ENCODE assay signal across 8 cellular contexts in genomic region chr9:39791356-39791755, GRCh38.
DNase-seq lines count a peak whose midpoint lies in the region; ATAC-seq and TF ChIP-seq lines count a peak whose summit lies in the region.
"Not testable (repeated sequence)": the region's sequence is repeated elsewhere in the genome, so short reads cannot be mapped to it uniquely, and the experiment has no call there.

No MANE protein-coding gene starts in this region.

- H3K27ac Mint-ChIP-seq in CD8-positive, alpha-beta memory T cell; activated T-helper 2 cell treated with anti-CD3 and anti-CD28 coated beads, Interferon-gamma antibody, Interleukin-2, Interleukin-4, amounts not matched to agents 10 μg/mL and 5 μg/mL and 100 μg/mL, durations not matched to agents 14 hours and 24 hours and 36 hours; stimulated activated effector memory CD8-positive, alpha-beta T cell treated with anti-CD3 and anti-CD28 coated beads, Interleukin-12 subunit alpha, Interleukin-12 subunit beta, amount 100 ng/mL, for 72 hours: not testable (repeated sequence)

- not testable (repeated sequence) for H3K79me2 ChIP-seq in fibroblast of lung (ENCODE audit: control insufficient read depth, insufficient read depth, low read length)

- H3K4me3 Mint-ChIP-seq in CD8-positive, alpha-beta memory T cell; activated T-helper 2 cell treated with anti-CD3 and anti-CD28 coated beads, Interferon-gamma antibody, Interleukin-2, Interleukin-4, amounts not matched to agents 10 μg/mL and 5 μg/mL and 100 μg/mL, durations not matched to agents 14 hours and 24 hours and 36 hours (ENCODE audit: low read depth); stimulated activated effector memory CD8-positive, alpha-beta T cell treated with anti-CD3 and anti-CD28 coated beads, Interleukin-12 subunit alpha, Interleukin-12 subunit beta, amount 100 ng/mL, for 72 hours: not testable (repeated sequence)

- peak in 3 of 5 donors; percentile 40 to 55 (median 45) for DNase-seq in CD8-positive, alpha-beta memory T cell
- peak; percentile 15 for DNase-seq in activated T-helper 2 cell treated with anti-CD3 and anti-CD28 coated beads, Interferon-gamma antibody, Interleukin-2, Interleukin-4, amounts not matched to agents 10 μg/mL and 5 μg/mL and 100 μg/mL, durations not matched to agents 14 hours and 24 hours and 36 hours (ENCODE audit: low spot score)
- DNase-seq in fibroblast of lung (ENCODE audit: low read depth in 2 of 2), result not testable (repeated sequence)
- peak; percentile 21 to 65 (median 27) for DNase-seq in mucosa of descending colon
- DNase-seq in stimulated activated effector memory CD8-positive, alpha-beta T cell treated with anti-CD3 and anti-CD28 coated beads, Interleukin-12 subunit alpha, Interleukin-12 subunit beta, amount 100 ng/mL, for 72 hours (ENCODE audit: low spot score in 2 of 2), result peak; percentile 37 to 78

- H3K4me2 ChIP-seq in fibroblast of lung (ENCODE audit: extremely low read depth, insufficient read depth, low read length), result peak overlapping the region; percentile 66

- H3K27me3 ChIP-seq in CD8-positive, alpha-beta memory T cell (ENCODE audit: insufficient read depth, low read length, poor library complexity, severe bottlenecking); HUES6 (ENCODE audit: control insufficient read depth, insufficient read depth, low read length); fibroblast of lung (ENCODE audit: control insufficient read depth, insufficient read depth, low read length): not testable (repeated sequence)

- not testable (repeated sequence) for H3K9me3 Mint-ChIP-seq in CD8-positive, alpha-beta memory T cell; activated T-helper 2 cell treated with anti-CD3 and anti-CD28 coated beads, Interferon-gamma antibody, Interleukin-2, Interleukin-4, amounts not matched to agents 10 μg/mL and 5 μg/mL and 100 μg/mL, durations not matched to agents 14 hours and 24 hours and 36 hours; stimulated activated effector memory CD8-positive, alpha-beta T cell treated with anti-CD3 and anti-CD28 coated beads, Interleukin-12 subunit alpha, Interleukin-12 subunit beta, amount 100 ng/mL, for 72 hours

- H3K4me1 ChIP-seq in CD8-positive, alpha-beta memory T cell (ENCODE audit: insufficient read depth, low read length); HUES6 (ENCODE audit: control insufficient read depth, insufficient read depth, low read length); fibroblast of lung (ENCODE audit: control insufficient read depth, extremely low read depth, insufficient read depth, low read length); mucosa of descending colon (ENCODE audit: low read depth): not testable (repeated sequence)

- not testable (repeated sequence) for H4K20me1 ChIP-seq in fibroblast of lung (ENCODE audit: control insufficient read depth, extremely low read depth, insufficient read depth, low read length)

- intact Hi-C loops in activated T-helper 2 cell treated with anti-CD3 and anti-CD28 coated beads, Interferon-gamma antibody, Interleukin-2, Interleukin-4, amounts not matched to agents 10 μg/mL and 5 μg/mL and 100 μg/mL, durations not matched to agents 14 hours and 24 hours and 36 hours (cut with micrococcal nuclease); mucosa of descending colon (cut with DNase I, micrococcal nuclease): not testable (repeated sequence)

- H3K4me1 Mint-ChIP-seq in CD8-positive, alpha-beta memory T cell; activated T-helper 2 cell treated with anti-CD3 and anti-CD28 coated beads, Interferon-gamma antibody, Interleukin-2, Interleukin-4, amounts not matched to agents 10 μg/mL and 5 μg/mL and 100 μg/mL, durations not matched to agents 14 hours and 24 hours and 36 hours (ENCODE audit: low read depth); stimulated activated effector memory CD8-positive, alpha-beta T cell treated with anti-CD3 and anti-CD28 coated beads, Interleukin-12 subunit alpha, Interleukin-12 subunit beta, amount 100 ng/mL, for 72 hours: not testable (repeated sequence)

- H3K9ac ChIP-seq in HUES6 (ENCODE audit: low read length), result peak overlapping the region; percentile 17
- not testable (repeated sequence) for H3K9ac ChIP-seq in fibroblast of lung (ENCODE audit: insufficient read depth, low read length)

- H3K27me3 Mint-ChIP-seq in CD8-positive, alpha-beta memory T cell; activated T-helper 2 cell treated with anti-CD3 and anti-CD28 coated beads, Interferon-gamma antibody, Interleukin-2, Interleukin-4, amounts not matched to agents 10 μg/mL and 5 μg/mL and 100 μg/mL, durations not matched to agents 14 hours and 24 hours and 36 hours (ENCODE audit: low read depth): not testable (repeated sequence)

- not testable (repeated sequence) for H3K36me3 Mint-ChIP-seq in CD8-positive, alpha-beta memory T cell; activated T-helper 2 cell treated with anti-CD3 and anti-CD28 coated beads, Interferon-gamma antibody, Interleukin-2, Interleukin-4, amounts not matched to agents 10 μg/mL and 5 μg/mL and 100 μg/mL, durations not matched to agents 14 hours and 24 hours and 36 hours (ENCODE audit: low read depth); stimulated activated effector memory CD8-positive, alpha-beta T cell treated with anti-CD3 and anti-CD28 coated beads, Interleukin-12 subunit alpha, Interleukin-12 subunit beta, amount 100 ng/mL, for 72 hours

- not testable (repeated sequence) for H3K27ac ChIP-seq in CD8-positive, alpha-beta memory T cell (ENCODE audit: low read depth, low read length); HUES6 (ENCODE audit: low read depth, low read length); fibroblast of lung (ENCODE audit: insufficient read depth, low read length)

- peak; percentile 94 for ATAC-seq in GM19452 (IDR thresholded peaks at IDR 0.05; ENCODE audit: unreplicated experiment)
- ATAC-seq in HG02870 (IDR thresholded peaks at IDR 0.05; ENCODE audit: unreplicated experiment), result peak; percentile 99
- peak; percentile 100 for ATAC-seq in mucosa of descending colon
- peak; percentile 92 for ATAC-seq in stimulated activated effector memory CD8-positive, alpha-beta T cell treated with anti-CD3 and anti-CD28 coated beads, Interleukin-12 subunit alpha, Interleukin-12 subunit beta, amount 100 ng/mL, for 72 hours

- H3K4me3 ChIP-seq in CD8-positive, alpha-beta memory T cell (ENCODE audit: low read length); mucosa of descending colon: not testable (repeated sequence)
- H3K4me3 ChIP-seq in HUES6 (ENCODE audit: low read depth, low read length) (peak overlapping the region; percentile 57), fibroblast of lung (replicated peaks in 1 of 4; ENCODE audit: control extremely low read depth in 1 of 4, insufficient read depth in 1 of 4, low read depth in 3 of 4, low read length in 4 of 4) (peak overlapping the region in 2 of 4 experiments; percentile 46 to 61)

- CTCF ChIA-PET in CD8-positive, alpha-beta memory T cell (lab: Charles Lee), result not testable (repeated sequence)

- not testable (repeated sequence) for H3K9me3 ChIP-seq in CD8-positive, alpha-beta memory T cell (ENCODE audit: low read length); HUES6 (ENCODE audit: control insufficient read depth, insufficient read depth, low read depth, low read length); fibroblast of lung (ENCODE audit: control insufficient read depth, insufficient read depth, low read depth, low read length); mucosa of descending colon

- TF ChIP-seq CTCF in fibroblast of lung (conservative IDR thresholded peaks at IDR 0.05 in 1 of 2, IDR thresholded peaks at IDR 0.05 in 1 of 2; ENCODE audit: low read depth in 1 of 2, low read length in 2 of 2); mucosa of descending colon (IDR thresholded peaks at IDR 0.05): not testable (repeated sequence)

- H2AFZ ChIP-seq in fibroblast of lung (ENCODE audit: low read length), result not testable (repeated sequence)

- H3K36me3 ChIP-seq in CD8-positive, alpha-beta memory T cell (ENCODE audit: insufficient read depth, low read length); HUES6 (ENCODE audit: control insufficient read depth, insufficient read depth, low read length); fibroblast of lung (ENCODE audit: control insufficient read depth, insufficient read depth, low read length); mucosa of descending colon (ENCODE audit: low read depth): not testable (repeated sequence)

- POLR2A ChIA-PET in CD8-positive, alpha-beta memory T cell (lab: Charles Lee), result not testable (repeated sequence)
